18 cellular contexts compared by ENCODE assay signal in the genomic region with DNA sequence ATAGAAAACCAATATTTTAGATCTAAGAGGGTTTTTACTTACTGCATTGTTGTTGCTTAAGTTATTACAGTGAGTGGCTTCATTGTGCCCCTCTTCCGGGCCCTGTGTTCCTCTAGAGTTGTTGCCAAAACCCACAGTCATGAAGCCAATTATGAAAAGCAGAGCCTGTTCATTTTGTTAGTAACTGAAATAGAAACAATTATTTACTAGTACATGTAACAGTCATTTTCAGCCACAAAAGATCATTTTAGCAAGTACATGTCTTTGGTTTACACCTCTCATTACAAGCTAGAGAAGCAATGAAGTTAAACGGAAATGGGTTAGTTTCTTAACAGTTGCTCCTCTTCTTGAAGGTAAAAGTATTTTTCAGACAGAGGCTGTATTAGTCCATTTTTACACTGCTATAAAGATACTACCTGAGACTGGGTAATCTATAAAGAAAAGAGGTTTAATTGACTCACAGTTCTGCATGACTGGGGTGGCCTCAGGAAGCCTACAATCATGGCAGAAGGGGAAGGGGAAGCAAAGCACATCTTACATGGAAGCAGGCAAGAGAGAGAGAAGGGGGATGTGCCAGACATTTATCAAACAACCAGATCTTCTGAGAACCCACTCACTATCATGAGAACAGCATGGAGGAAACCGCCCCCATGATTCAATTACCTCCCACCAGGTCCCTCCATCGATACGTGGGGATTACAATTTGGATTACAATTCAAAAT.
"Had no signal": no experiment of that assay in that cellular context is flagged by ENCODE, and none has a peak within 500 bp of the region (broad histone marks: within the 10 kb centered on the region; RNA-seq: fewer than 3 reads in every experiment).

No MANE protein-coding gene starts in this region.

- H3K27ac ChIP-seq: adrenal gland, esophagus squamous epithelium, sigmoid colon, tibial artery had no signal

- H3K27ac Mint-ChIP-seq: memory B cell, naive B cell had no signal

- H3K36me3 ChIP-seq: adrenal gland, esophagus squamous epithelium, sigmoid colon, tibial artery had no signal

- H3K4me3 ChIP-seq: adrenal gland, esophagus squamous epithelium, sigmoid colon, tibial artery had no signal

- H3K4me3 Mint-ChIP-seq: memory B cell, naive B cell had no signal

- H3K27me3 ChIP-seq: adrenal gland, esophagus squamous epithelium, sigmoid colon, tibial artery had no signal

- FAIRE-seq: astrocyte, bronchial epithelial cell, urothelium cell line had no signal

- H3K4me1 ChIP-seq: adrenal gland, esophagus squamous epithelium, sigmoid colon, tibial artery had no signal

- DNase-seq: activated CD4-positive, alpha-beta T cell treated with anti-CD3 and anti-CD28 coated beads, Interleukin-2, amount 50 U/mL, for 1 hour; activated CD4-positive, CD25-positive, alpha-beta regulatory T cell treated with anti-CD3 and anti-CD28 coated beads, Interleukin-2, amount 50 U/mL, for 72 hours; activated effector memory CD4-positive, alpha-beta T cell treated with Interleukin-2 at 50 U/mL for 16 hours; activated naive CD4-positive, alpha-beta T cell treated with anti-CD3 and anti-CD28 coated beads, Interleukin-2, amount 50 U/mL, for 16 hours; activated T-cell treated with anti-CD3 and anti-CD28 coated beads, Interleukin-2, amount 50 U/mL, for 1 hour; adrenal gland; effector CD4-positive, alpha-beta T cell; esophagus squamous epithelium; naive B cell; posterior cingulate gyrus; sigmoid colon; stimulated activated naive CD4-positive, alpha-beta T cell; substantia nigra; tibial artery had no signal

- H3K9me3 ChIP-seq: adrenal gland, esophagus squamous epithelium, sigmoid colon, tibial artery had no signal
